ENCODE assay signal across 8 cellular contexts in genomic region chr11:61756452-61757212, GRCh38. TPM values are rescaled to one million over a fixed set of nuclear protein-coding genes. Genes with fewer than 3 reads are reported as not detected.
DNase-seq lines count a peak whose midpoint lies in the region; ATAC-seq, FAIRE-seq and TF ChIP-seq lines count a peak whose summit lies in the region.

No MANE protein-coding gene starts in this region.

- no peak for ATAC-seq in HG02938 (IDR thresholded peaks at IDR 0.05; ENCODE audit: unreplicated experiment)
- no peak for ATAC-seq in HG02610 (IDR thresholded peaks at IDR 0.05; ENCODE audit: unreplicated experiment)

- H3K36me3 ChIP-seq in Peyer's patch, result no peaks in the 10 kb centered on the region
- H3K36me3 ChIP-seq in tibial artery, result no peaks in the 10 kb centered on the region

- H3K27me3 ChIP-seq in Peyer's patch (no peaks in the 10 kb centered on the region), tibial artery (peaks cover 0 to 34% of the 10 kb centered on the region in 2 donors)

- DNase-seq in GM19239 (ENCODE audit: insufficient read length, low spot score), result peak; percentile 86
- peak in 2 of 3 donors; percentile 87 to 89 for DNase-seq in Peyer's patch
- DNase-seq in epithelial cell of proximal tubule (ENCODE audit: low read depth), result no peak
- DNase-seq in substantia nigra (lab: John Stamatoyannopoulos, UW), result peak in 5 of 49 donors; percentile 25 to 46 (median 40)
- no peak for DNase-seq in tibial artery

- peak in 1 of 2 donors; percentile 10 for TF ChIP-seq POLR2A in Peyer's patch (IDR thresholded peaks at IDR 0.05)

- H3K27ac ChIP-seq in 22Rv1 (peak overlapping the region; percentile 91), Peyer's patch (peak overlapping the region in 3 of 4 donors; percentile 77 to 92 (median 90)), substantia nigra (ENCODE audit: low read depth, low read length, poor library complexity, severe bottlenecking) (peak overlapping the region; percentile 97), tibial artery (no peak overlapping the region)

- peak overlapping the region in 2 of 4 donors; percentile 42 to 87 for H3K4me3 ChIP-seq in Peyer's patch
- peak overlapping the region; percentile 36 for H3K4me3 ChIP-seq in epithelial cell of proximal tubule (ENCODE audit: low read depth, low read length)
- H3K4me3 ChIP-seq in tibial artery, result no peak overlapping the region

- peak; percentile 92 for FAIRE-seq in GM19239 (lab: Jason Lieb, UNC)

- intact Hi-C loops in tibial artery (cut with DNase I; ENCODE audit: low total_unique reads), result no loop called here

- TF ChIP-seq CTCF in 22Rv1 (IDR thresholded peaks at IDR 0.05) (no peak), Peyer's patch (IDR thresholded peaks at IDR 0.05) (no peak), epithelial cell of proximal tubule (conservative IDR thresholded peaks at IDR 0.05; ENCODE audit: low read depth, low read length) (no peak), tibial artery (IDR thresholded peaks at IDR 0.05) (no peak)

- H3K4me1 ChIP-seq in Peyer's patch (peaks cover 0 to 48% (median 2%) of the 10 kb centered on the region in 4 donors), tibial artery (peaks cover 0 to 10% (median 6%) of the 10 kb centered on the region in 4 donors)

- H3K9me3 ChIP-seq in Peyer's patch (no peaks in the 10 kb centered on the region), tibial artery (no peaks in the 10 kb centered on the region)

RNA-seq across cellular contexts. Expression of gene MYRF, which starts 4.2 kb away (rescaled TPM):
- total RNA-seq in Peyer's patch, result 10 to 100 TPM; 18.2 to 80.9 (median 49.9) TPM
- 7.6 and 25.0 TPM in 2 replicates for total RNA-seq in epithelial cell of proximal tubule

RNA-seq across cellular contexts. Expression of gene TMEM258, which starts 35.8 kb away (rescaled TPM):
- 10 to 100 TPM in 3 of 4 donors, not detected in 1; 28.7 to 34.7 (median 34.5) TPM for total RNA-seq in Peyer's patch
- total RNA-seq in epithelial cell of proximal tubule, result 95.1 and 102 TPM in 2 replicates

RNA-seq across cellular contexts. Expression of gene FEN1, which starts 36.1 kb away (rescaled TPM):
- total RNA-seq in Peyer's patch (10 to 100 TPM in 1 of 4 donors, 1 to 10 TPM in 3; 4.3 to 33.0 (median 8.8) TPM), epithelial cell of proximal tubule (70.6 and 120 TPM in 2 replicates)

Comparison
In these comparisons a context has a peak if more than half of its experiments do, and no peak if none do; other contexts are left out.
1. H3K27ac ChIP-seq: peak in 22Rv1 (single experiment), Peyer's patch (3 of 4) and substantia nigra (single experiment); none in tibial artery (0 of 2).
2. DNase-seq: peak in GM19239 (single experiment) and Peyer's patch (2 of 3); none in epithelial cell of proximal tubule (single experiment) and tibial artery (0 of 2).